ENCODE assay signal across 27 cellular contexts in the genomic region with DNA sequence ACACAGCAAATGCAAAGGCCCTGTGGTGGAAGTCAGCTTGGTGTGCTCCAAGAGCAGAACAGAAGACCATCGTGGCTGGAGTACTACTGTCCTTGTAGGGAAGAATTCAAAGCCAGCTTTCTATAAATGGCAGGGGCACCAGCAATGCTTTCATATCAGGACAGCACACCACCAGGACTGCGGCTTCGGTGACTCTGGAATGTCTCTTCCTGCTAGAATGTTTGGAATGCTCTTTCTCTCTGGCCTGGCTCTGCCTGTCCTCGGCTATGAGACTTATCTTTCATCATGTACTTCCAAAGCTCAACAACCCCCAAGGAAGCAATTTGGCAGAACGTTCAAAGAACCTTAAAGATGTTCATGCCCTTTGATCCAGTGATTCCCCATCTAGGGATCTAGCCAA. TPM values are rescaled to one million over a fixed set of nuclear protein-coding genes. Genes with fewer than 3 reads are reported as not detected.
A peak's percentile ranks its signal among the peaks of the same experiment; 100 is the strongest.
DNase-seq lines count a peak whose midpoint lies in the region; ATAC-seq, FAIRE-seq and TF ChIP-seq lines count a peak whose summit lies in the region.
"Had no signal": no experiment of that assay in that cellular context is flagged by ENCODE, and none has a peak within 500 bp of the region (broad histone marks: within the 10 kb centered on the region; RNA-seq: fewer than 3 reads in every experiment).

No MANE protein-coding gene starts in this region.

- H3K23ac ChIP-seq in mesenchymal stem cell (ENCODE audit: low read length in 2 of 2): no peak overlapping the region
- H3K23ac ChIP-seq in neuronal stem cell (ENCODE audit: low read depth, low read length, poor library complexity): no peak overlapping the region

- H3K27ac ChIP-seq in cardiac muscle cell: peak overlapping the region; percentile 13
- H3K27ac ChIP-seq in astrocyte (ENCODE audit: low read depth, low read length): no peak overlapping the region
- no peak overlapping the region for H3K27ac ChIP-seq in mesenchymal stem cell (ENCODE audit: low read length, poor library complexity, severe bottlenecking)
- no peak overlapping the region for H3K27ac ChIP-seq in neuronal stem cell (replicated peaks; ENCODE audit: low read length)
- H3K27ac ChIP-seq: 22Rv1 had no signal

- H3K27ac Mint-ChIP-seq in astrocyte (ENCODE audit: unreplicated experiment): peak overlapping the region; percentile 45
- H3K27ac Mint-ChIP-seq: CD4-positive, alpha-beta T cell; progenitor cell of endocrine pancreas; stimulated activated memory B cell treated with anti-CD40 and anti-IgM and Interleukin-4, amounts not matched to agents 10 μg/mL and 1 μg/mL and 100 μg/mL, for 72 hours; T-helper 2 cell treated with Interferon-gamma antibody and Interleukin-4, amounts not matched to agents 5 μg/mL and 100 μg/mL, for 36 hours had no signal

- H2BK120ac ChIP-seq in mesenchymal stem cell (ENCODE audit: low read depth, low read length): no peak overlapping the region
- H2BK120ac ChIP-seq in neuronal stem cell (ENCODE audit: low read depth, low read length): no peak overlapping the region

- 12% methylated on average over 5 of the region's 5 CpGs for WGBS in mesenchymal stem cell
- WGBS in neuronal stem cell (ENCODE audit: extremely low coverage in 2 of 2, insufficient read length in 2 of 2, insufficient replicate concordance in 1 of 2), 2 donors: no CpG with 5 or more reads among the region's 5 CpGs

- ATAC-seq in left cardiac atrium: no peak
- no peak for ATAC-seq in GM18498 (IDR thresholded peaks at IDR 0.05; ENCODE audit: unreplicated experiment)
- ATAC-seq in stimulated activated naive CD8-positive, alpha-beta T cell treated with anti-CD3 and anti-CD28 coated beads, Interleukin-15, Interleukin-2, amounts not matched to agents 100 U/mL and 50 U/mL, for 24 hours: no peak
- ATAC-seq: sciatic nerve; stimulated activated memory B cell treated with anti-CD40 and anti-IgM and Interleukin-4, amounts not matched to agents 10 μg/mL and 1 μg/mL and 100 μg/mL, for 72 hours had no signal

- H3K9me3 ChIP-seq in cardiac muscle cell (ENCODE audit: low read depth) (no peaks in the 10 kb centered on the region), astrocyte (ENCODE audit: insufficient read depth, low read depth, low read length) (peaks cover 2% of the 10 kb centered on the region), mesenchymal stem cell (ENCODE audit: control insufficient read depth, low read length) (peaks cover 5% of the 10 kb centered on the region), neuronal stem cell (replicated peaks in 1 of 2; ENCODE audit: control insufficient read depth in 2 of 2, insufficient read depth in 1 of 2, low read depth in 1 of 2, low read length in 2 of 2) (peaks cover 0 to 4% of the 10 kb centered on the region in 2 donors)

- peaks cover 1% of the 10 kb centered on the region for H3K27me3 Mint-ChIP-seq in astrocyte (ENCODE audit: low read depth, unreplicated experiment)

- no peaks in the 10 kb centered on the region for H4K20me1 ChIP-seq in astrocyte (ENCODE audit: insufficient read depth, low read length)

- H2AK5ac ChIP-seq in mesenchymal stem cell (ENCODE audit: low read length, severe bottlenecking) (no peak overlapping the region), neuronal stem cell (ENCODE audit: low read depth, low read length) (no peak overlapping the region)

- TF ChIP-seq CTCF in cardiac muscle cell (IDR thresholded peaks at IDR 0.05; ENCODE audit: low read depth, low read length) (no peak), astrocyte (IDR thresholded peaks at IDR 0.05; ENCODE audit: insufficient read depth, low read depth, low read length) (no peak)

- H3K27me3 ChIP-seq in cardiac muscle cell: no peaks in the 10 kb centered on the region
- no peaks in the 10 kb centered on the region for H3K27me3 ChIP-seq in astrocyte (ENCODE audit: insufficient read depth, low read length)
- H3K27me3 ChIP-seq in mesenchymal stem cell (ENCODE audit: control insufficient read depth in 1 of 2, insufficient read depth in 1 of 2, low read length in 2 of 2): no peaks in the 10 kb centered on the region
- H3K27me3 ChIP-seq in neuronal stem cell (ENCODE audit: control insufficient read depth in 3 of 3, insufficient read depth in 3 of 3, low read depth in 1 of 3, low read length in 3 of 3): no peaks in the 10 kb centered on the region

- H4K8ac ChIP-seq in mesenchymal stem cell (ENCODE audit: low read length) (no peak overlapping the region), neuronal stem cell (ENCODE audit: low read depth, low read length) (no peak overlapping the region)

- no peaks in the 10 kb centered on the region for H3K36me3 Mint-ChIP-seq in astrocyte (ENCODE audit: low read depth, unreplicated experiment)
- H3K36me3 Mint-ChIP-seq: stimulated activated memory B cell treated with anti-CD40 and anti-IgM and Interleukin-4, amounts not matched to agents 10 μg/mL and 1 μg/mL and 100 μg/mL, for 72 hours had no signal

- H2AFZ ChIP-seq in astrocyte (ENCODE audit: low read depth, low read length): no peak overlapping the region
- no peak overlapping the region for H2AFZ ChIP-seq in mesenchymal stem cell (ENCODE audit: low read depth, low read length)
- no peak overlapping the region for H2AFZ ChIP-seq in neuronal stem cell (ENCODE audit: low read length)

- H2BK5ac ChIP-seq in mesenchymal stem cell (ENCODE audit: low read depth, low read length, poor library complexity, severe bottlenecking) (no peak overlapping the region), neuronal stem cell (ENCODE audit: low read length) (no peak overlapping the region)

- H3K4me1 Mint-ChIP-seq in astrocyte (ENCODE audit: low read depth, unreplicated experiment): peaks cover 4% of the 10 kb centered on the region
- H3K4me1 Mint-ChIP-seq: stimulated activated memory B cell treated with anti-CD40 and anti-IgM and Interleukin-4, amounts not matched to agents 10 μg/mL and 1 μg/mL and 100 μg/mL, for 72 hours had no signal

- intact Hi-C loops in left cardiac atrium (cut with DNase I): no loop called here

- H4K91ac ChIP-seq in mesenchymal stem cell (ENCODE audit: low read length) (no peak overlapping the region), neuronal stem cell (ENCODE audit: low read depth, low read length, poor library complexity) (no peak overlapping the region)

- no peak for FAIRE-seq in astrocyte (lab: Jason Lieb, UNC)
- FAIRE-seq: G401.6, GM19239 had no signal

- H3K4me1 ChIP-seq in cardiac muscle cell (ENCODE audit: low read depth) (peaks cover 17% of the 10 kb centered on the region), astrocyte (ENCODE audit: insufficient read depth, low read length) (no peaks in the 10 kb centered on the region), mesenchymal stem cell (ENCODE audit: control insufficient read depth, insufficient read depth, low read depth, low read length) (no peaks in the 10 kb centered on the region), neuronal stem cell (ENCODE audit: control insufficient read depth in 2 of 2, insufficient read depth in 1 of 2, low read depth in 1 of 2, low read length in 2 of 2) (peaks cover 0 to 9% of the 10 kb centered on the region in 2 donors)

- H3K14ac ChIP-seq in mesenchymal stem cell (ENCODE audit: low read length in 2 of 2) (no peak overlapping the region), neuronal stem cell (ENCODE audit: low read length) (no peak overlapping the region)

- peak in 1 of 2 donors; percentile 71 for DNase-seq in cardiac muscle cell (ENCODE audit: low read depth in 1 of 2, low spot score in 1 of 2)
- no peak for DNase-seq in left cardiac atrium
- DNase-seq in astrocyte (ENCODE audit: low read depth): no peak
- peak; percentile 17 for DNase-seq in mesenchymal stem cell
- no peak for DNase-seq in NCI-H510A treated with DMSO at 0.1 percent for 48 hours (lab: John Stamatoyannopoulos, UW)
- DNase-seq in neuronal stem cell (ENCODE audit: low spot score): no peak
- DNase-seq in stimulated activated naive CD8-positive, alpha-beta T cell treated with anti-CD3 and anti-CD28 coated beads, Interleukin-15, Interleukin-2, amounts not matched to agents 100 U/mL and 50 U/mL, for 24 hours: no peak
- DNase-seq: activated CD4-positive, alpha-beta T cell treated with anti-CD3 and anti-CD28 coated beads for 48 hours; activated gamma-delta T cell; activated T-cell treated with anti-CD3 and anti-CD28 coated beads, Interleukin-2, amount 50 U/mL, for 1 hour; AML-193; CD4-positive, alpha-beta T cell; NCI-H187 treated with DMSO at 0.1 percent for 48 hours; NCI-H2171 treated with DMSO at 0.1 percent for 48 hours; NCI-H526; NK-92 treated with Interleukin-12 subunit alpha and Interleukin-12 subunit beta, amount 100 ng/mL, for 24 hours; Right ventricle myocardium superior; stimulated activated CD4-positive, alpha-beta T cell treated with anti-CD3 and anti-CD28 coated beads, Interleukin-4, amount 100 ng/mL, for 4 hours had no signal

- H3K9me3 Mint-ChIP-seq in astrocyte (ENCODE audit: unreplicated experiment): peaks cover 5% of the 10 kb centered on the region
- H3K9me3 Mint-ChIP-seq: CD4-positive, alpha-beta T cell; T-helper 2 cell treated with Interferon-gamma antibody and Interleukin-4, amounts not matched to agents 5 μg/mL and 100 μg/mL, for 36 hours had no signal

- H3K4me3 Mint-ChIP-seq in astrocyte (ENCODE audit: unreplicated experiment): no peak overlapping the region
- H3K4me3 Mint-ChIP-seq: CD4-positive, alpha-beta T cell; stimulated activated memory B cell treated with anti-CD40 and anti-IgM and Interleukin-4, amounts not matched to agents 10 μg/mL and 1 μg/mL and 100 μg/mL, for 72 hours; T-helper 2 cell treated with Interferon-gamma antibody and Interleukin-4, amounts not matched to agents 5 μg/mL and 100 μg/mL, for 36 hours had no signal

- H2BK12ac ChIP-seq in mesenchymal stem cell (ENCODE audit: low read length in 2 of 2) (no peak overlapping the region), neuronal stem cell (ENCODE audit: low read length) (no peak overlapping the region)

- no peaks in the 10 kb centered on the region for H3K36me3 ChIP-seq in cardiac muscle cell
- H3K36me3 ChIP-seq in astrocyte (ENCODE audit: insufficient read depth, low read length): no peaks in the 10 kb centered on the region
- no peaks in the 10 kb centered on the region for H3K36me3 ChIP-seq in mesenchymal stem cell (ENCODE audit: control insufficient read depth in 1 of 2, insufficient read depth in 2 of 2, low read depth in 1 of 2, low read length in 2 of 2)
- no peaks in the 10 kb centered on the region for H3K36me3 ChIP-seq in neuronal stem cell (replicated peaks in 1 of 2; ENCODE audit: control insufficient read depth in 2 of 2, insufficient read depth in 2 of 2, low read length in 2 of 2)

- no peak overlapping the region for H3K18ac ChIP-seq in mesenchymal stem cell (ENCODE audit: low read depth in 1 of 2, low read length in 2 of 2)
- no peak overlapping the region for H3K18ac ChIP-seq in neuronal stem cell (ENCODE audit: low read length)

- H3K4me3 ChIP-seq in cardiac muscle cell (no peak overlapping the region), astrocyte (ENCODE audit: insufficient read depth, low read depth, low read length) (no peak overlapping the region), mesenchymal stem cell (ENCODE audit: insufficient read depth in 1 of 2, low read depth in 1 of 2, low read length in 2 of 2) (no peak overlapping the region), neuronal stem cell (ENCODE audit: low read length in 2 of 2) (no peak overlapping the region)
- H3K4me3 ChIP-seq: lung had no signal

- H3K79me1 ChIP-seq in mesenchymal stem cell (replicated peaks; ENCODE audit: low read length, poor library complexity, severe bottlenecking) (no peaks in the 10 kb centered on the region), neuronal stem cell (ENCODE audit: low read depth, low read length) (no peaks in the 10 kb centered on the region)

- H3K4ac ChIP-seq in mesenchymal stem cell (ENCODE audit: low read depth in 1 of 2, low read length in 2 of 2) (no peak overlapping the region), neuronal stem cell (ENCODE audit: low read length) (no peak overlapping the region)

- H2BK15ac ChIP-seq in mesenchymal stem cell (ENCODE audit: low read depth, poor library complexity, severe bottlenecking): no peak overlapping the region
- H2BK15ac ChIP-seq in neuronal stem cell (ENCODE audit: low read length): no peak overlapping the region

- H3K4me2 ChIP-seq in astrocyte (ENCODE audit: low read length): no peak overlapping the region
- no peak overlapping the region for H3K4me2 ChIP-seq in mesenchymal stem cell (ENCODE audit: low read length, poor library complexity, severe bottlenecking)
- no peak overlapping the region for H3K4me2 ChIP-seq in neuronal stem cell (ENCODE audit: insufficient read depth, low read length, poor library complexity, severe bottlenecking)

- no peak overlapping the region for H3K9ac ChIP-seq in astrocyte (ENCODE audit: low read length)
- H3K9ac ChIP-seq in mesenchymal stem cell (ENCODE audit: low read length): no peak overlapping the region
- H3K9ac ChIP-seq in neuronal stem cell (ENCODE audit: low read depth, low read length, poor library complexity): no peak overlapping the region

- H3K79me2 ChIP-seq in astrocyte (ENCODE audit: insufficient read depth, low read length): no peaks in the 10 kb centered on the region

RNA-seq across cellular contexts. Expression of a gene that starts 52.7 kb away (rescaled TPM):
- 45.5 and 66.4 TPM in 2 replicates for total RNA-seq in cardiac muscle cell
- polyA plus RNA-seq in cardiac muscle cell: 18.9 and 32.7 TPM in 2 replicates
- under 1 TPM; 0.12 to 0.13 TPM for total RNA-seq in left cardiac atrium
- 19.9 and 23.0 TPM in 2 replicates for total RNA-seq in astrocyte
- 8.7 TPM for polyA plus RNA-seq in mesenchymal stem cell (2013, experiment 1 of 2)
- 9.5 TPM for polyA plus RNA-seq in mesenchymal stem cell (2013, experiment 2 of 2)
- 4.6 TPM for polyA plus RNA-seq in neuronal stem cell (2013, experiment 1 of 2)
- polyA plus RNA-seq in neuronal stem cell (2013, experiment 2 of 2): 4.7 TPM

Comparison
In these comparisons a context has a peak if more than half of its experiments do, and no peak if none do; other contexts are left out.
1. RNA of a gene that starts 52.7 kb away (total RNA-seq): 45.5 to 66.4 TPM in cardiac muscle cell and 19.9 to 23.0 TPM in astrocyte; 0.12 to 0.13 TPM in left cardiac atrium; every median in the first group is over 10 times any median in the second.